8 cellular contexts compared by ENCODE assay signal in genomic region chr16:679808-680624, GRCh38. TPM values are rescaled to one million over a fixed set of nuclear protein-coding genes. Genes with fewer than 3 reads are reported as not detected.
A peak's percentile ranks its signal among the peaks of the same experiment; 100 is the strongest.
DNase-seq lines count a peak whose midpoint lies in the region; ATAC-seq and TF ChIP-seq lines count a peak whose summit lies in the region.

Gene STUB1, plus strand, starts transcription at chr16:680410. Its CDS starts 116 bp downstream, at chr16:680526.

- peaks cover 4% of the 10 kb centered on the region for H3K4me1 Mint-ChIP-seq in activated T-helper 17 cell treated with anti-CD3 and anti-CD28 coated beads, Interleukin-2, amount 50 U/mL, for 72 hours
- H3K4me1 Mint-ChIP-seq in naive thymus-derived CD8-positive, alpha-beta T cell: peaks cover 7 to 44% (median 33%) of the 10 kb centered on the region in 4 donors
- peaks cover 47% of the 10 kb centered on the region for H3K4me1 Mint-ChIP-seq in stimulated activated effector memory CD8-positive, alpha-beta T cell treated with anti-CD3 and anti-CD28 coated beads, Interleukin-12 subunit alpha, Interleukin-12 subunit beta, amount 100 ng/mL, for 72 hours

- no peak for TF ChIP-seq CTCF in fibroblast of mammary gland (conservative IDR thresholded peaks at IDR 0.05; ENCODE audit: control insufficient read depth, insufficient read depth, low read depth, low read length)

- ATAC-seq in activated T-helper 17 cell treated with anti-CD3 and anti-CD28 coated beads, Interleukin-2, amount 50 U/mL, for 72 hours (replicated peaks): peak; percentile 61
- peak; percentile 50 to 56 for ATAC-seq in naive thymus-derived CD8-positive, alpha-beta T cell
- ATAC-seq in stimulated activated effector memory CD8-positive, alpha-beta T cell treated with anti-CD3 and anti-CD28 coated beads, Interleukin-12 subunit alpha, Interleukin-12 subunit beta, amount 100 ng/mL, for 72 hours: peak; percentile 61

- H3K4me3 ChIP-seq in fibroblast of mammary gland (ENCODE audit: control insufficient read depth, low read depth, low read length): peak within 1 kb of the TSS; percentile 77

- H3K27ac Mint-ChIP-seq in activated T-helper 17 cell treated with anti-CD3 and anti-CD28 coated beads, Interleukin-2, amount 50 U/mL, for 72 hours: peak within 1 kb of the TSS; percentile 62
- peak within 1 kb of the TSS in 9 of 10 donors; percentile 61 to 94 (median 82) for H3K27ac Mint-ChIP-seq in naive thymus-derived CD8-positive, alpha-beta T cell
- H3K27ac Mint-ChIP-seq in stimulated activated effector memory CD8-positive, alpha-beta T cell treated with anti-CD3 and anti-CD28 coated beads, Interleukin-12 subunit alpha, Interleukin-12 subunit beta, amount 100 ng/mL, for 72 hours: peak within 1 kb of the TSS; percentile 80

- H3K36me3 Mint-ChIP-seq in activated T-helper 17 cell treated with anti-CD3 and anti-CD28 coated beads, Interleukin-2, amount 50 U/mL, for 72 hours (ENCODE audit: low read depth): peaks cover 29% of the 10 kb centered on the region
- peaks cover 0 to 12% (median 3%) of the 10 kb centered on the region in 3 donors for H3K36me3 Mint-ChIP-seq in naive thymus-derived CD8-positive, alpha-beta T cell
- peaks cover 38% of the 10 kb centered on the region for H3K36me3 Mint-ChIP-seq in stimulated activated effector memory CD8-positive, alpha-beta T cell treated with anti-CD3 and anti-CD28 coated beads, Interleukin-12 subunit alpha, Interleukin-12 subunit beta, amount 100 ng/mL, for 72 hours

- POLR2A ChIA-PET in naive thymus-derived CD8-positive, alpha-beta T cell (lab: Charles Lee): interaction anchor here (0.5 to 8.3 kb wide), 11 partner anchors 10 to 1292 kb away, joined by 3 to 95 read pairs (median 6); partner anchors contain the start of genes ANTKMT, CCDC78, DECR2 and HAGHL

- peak within 1 kb of the TSS; percentile 73 for H3K4me3 Mint-ChIP-seq in activated T-helper 17 cell treated with anti-CD3 and anti-CD28 coated beads, Interleukin-2, amount 50 U/mL, for 72 hours
- peak within 1 kb of the TSS; percentile 75 to 90 (median 84) for H3K4me3 Mint-ChIP-seq in naive thymus-derived CD8-positive, alpha-beta T cell
- H3K4me3 Mint-ChIP-seq in stimulated activated effector memory CD8-positive, alpha-beta T cell treated with anti-CD3 and anti-CD28 coated beads, Interleukin-12 subunit alpha, Interleukin-12 subunit beta, amount 100 ng/mL, for 72 hours: peak within 1 kb of the TSS; percentile 73

- H3K27me3 Mint-ChIP-seq in activated T-helper 17 cell treated with anti-CD3 and anti-CD28 coated beads, Interleukin-2, amount 50 U/mL, for 72 hours: no peaks in the 10 kb centered on the region
- peaks cover 0 to 2% (median 0%) of the 10 kb centered on the region in 5 donors for H3K27me3 Mint-ChIP-seq in naive thymus-derived CD8-positive, alpha-beta T cell

- no peaks in the 10 kb centered on the region for H3K9me3 Mint-ChIP-seq in activated T-helper 17 cell treated with anti-CD3 and anti-CD28 coated beads, Interleukin-2, amount 50 U/mL, for 72 hours
- no peaks in the 10 kb centered on the region for H3K9me3 Mint-ChIP-seq in naive thymus-derived CD8-positive, alpha-beta T cell
- H3K9me3 Mint-ChIP-seq in stimulated activated effector memory CD8-positive, alpha-beta T cell treated with anti-CD3 and anti-CD28 coated beads, Interleukin-12 subunit alpha, Interleukin-12 subunit beta, amount 100 ng/mL, for 72 hours: no peaks in the 10 kb centered on the region

- DNase-seq in AG20443 (ENCODE audit: low spot score): peak; percentile 96
- DNase-seq in GM19240 (ENCODE audit: insufficient read length, low spot score): peak; percentile 67
- DNase-seq in HuH-7 (ENCODE audit: low spot score): peak; percentile 70
- peak; percentile 88 for DNase-seq in RKO (ENCODE audit: low spot score)
- peak; percentile 76 for DNase-seq in fibroblast of mammary gland (ENCODE audit: low read depth)
- peak; percentile 74 to 97 (median 86) for DNase-seq in naive thymus-derived CD8-positive, alpha-beta T cell
- peak; percentile 89 to 95 for DNase-seq in stimulated activated effector memory CD8-positive, alpha-beta T cell treated with anti-CD3 and anti-CD28 coated beads, Interleukin-12 subunit alpha, Interleukin-12 subunit beta, amount 100 ng/mL, for 72 hours (ENCODE audit: low spot score in 2 of 2)

RNA-seq across cellular contexts. Expression of gene STUB1, which starts in this region (rescaled TPM):
- total RNA-seq in activated T-helper 17 cell treated with anti-CD3 and anti-CD28 coated beads, Interleukin-2, amount 50 U/mL, for 72 hours: 10 to 100 TPM; 47.5 to 98.2 TPM
- total RNA-seq in naive thymus-derived CD8-positive, alpha-beta T cell: 100 to 1,000 TPM in 1 of 2 experiments, 10 to 100 TPM in 1; 86.4 to 103 TPM
- 100 to 1,000 TPM; 133 to 142 (median 135) TPM for polyA plus RNA-seq in naive thymus-derived CD8-positive, alpha-beta T cell

Comparison
In these comparisons a context has a peak if more than half of its experiments do, and no peak if none do; other contexts are left out.
1. Peak in every context shown above with its lines: DNase-seq, ATAC-seq and H3K4me3 ChIP-seq.